ENCODE assay signal across 18 cellular contexts in genomic region chr15:91886878-91887277, GRCh38. TPM values are rescaled to one million over a fixed set of nuclear protein-coding genes. Genes with fewer than 3 reads are reported as not detected.
A peak's percentile ranks its signal among the peaks of the same experiment; 100 is the strongest.
DNase-seq lines count a peak whose midpoint lies in the region; ATAC-seq and TF ChIP-seq lines count a peak whose summit lies in the region.
"Had no signal": no experiment of that assay in that cellular context is flagged by ENCODE, and none has a peak within 500 bp of the region (broad histone marks: within the 10 kb centered on the region; RNA-seq: fewer than 3 reads in every experiment).

No MANE protein-coding gene starts in this region.

- H3K4me1 Mint-ChIP-seq in WTC11, result peaks cover 45% of the 10 kb centered on the region
- H3K4me1 Mint-ChIP-seq: B cell had no signal

- ATAC-seq in left ventricle myocardium superior, result no peak
- no peak for ATAC-seq in WTC11

- H3K27ac Mint-ChIP-seq in WTC11, result 0 out of 2 replicates have a peak overlapping the region, but pooled peaks have one; percentile 18
- H3K27ac Mint-ChIP-seq: B cell had no signal

- H3K36me3 Mint-ChIP-seq in WTC11, result no peaks in the 10 kb centered on the region

- intact Hi-C loops in left ventricle myocardium inferior (cut with micrococcal nuclease) (no loop called here), left ventricle myocardium superior (cut with micrococcal nuclease) (no loop called here), dorsolateral prefrontal cortex (cut with DNase I) (loop anchor here in 1 of 2 donors (5.0 kb wide), 1 partner anchor 35 kb away; the partner anchor contains the start of gene SLCO3A1)

- H3K4me1 ChIP-seq in left ventricle myocardium inferior, result peaks cover 91% of the 10 kb centered on the region
- H3K4me1 ChIP-seq: Peyer's patch had no signal

- DNase-seq in left ventricle myocardium inferior (no peak), left ventricle myocardium superior (no peak), WTC11 (ENCODE audit: low spot score) (no peak), dorsolateral prefrontal cortex (no peak), G401 (ENCODE audit: low spot score) (no peak), islet precursor cell (no peak)
- DNase-seq: CD8-positive, alpha-beta memory T cell; DND-41; GF-D8; IMR-90; Kasumi-1; NCI-H2081 treated with DMSO at 0.1 percent for 48 hours; NCI-H345; NCI-H69; Peyer's patch; SHP77 treated with DMSO at 0.1 percent for 48 hours had no signal

- H3K27me3 Mint-ChIP-seq in WTC11 (ENCODE audit: low read depth), result no peaks in the 10 kb centered on the region
- H3K27me3 Mint-ChIP-seq: B cell; CD8-positive, alpha-beta memory T cell had no signal

- in situ Hi-C loops in G401 (cut with HindIII; ENCODE audit: low sequenced_read_pairs), result no loop called here

- TF ChIP-seq CTCF in left ventricle myocardium inferior (IDR thresholded peaks at IDR 0.05; ENCODE audit: borderline replicate concordance), result no peak
- TF ChIP-seq CTCF in WTC11 (IDR thresholded peaks at IDR 0.05), result no peak
- TF ChIP-seq CTCF in dorsolateral prefrontal cortex (IDR thresholded peaks at IDR 0.05 in 54 of 56, conservative IDR thresholded peaks at IDR 0.05 in 2 of 56; ENCODE audit: low read depth in 1 of 56, partially characterized antibody in 56 of 56), result no peak

- no peak overlapping the region for H3K4me3 Mint-ChIP-seq in WTC11
- H3K4me3 Mint-ChIP-seq: B cell; CD8-positive, alpha-beta memory T cell had no signal

- no peaks in the 10 kb centered on the region for H3K36me3 ChIP-seq in left ventricle myocardium inferior
- H3K36me3 ChIP-seq: Peyer's patch had no signal

- no peaks in the 10 kb centered on the region for H3K27me3 ChIP-seq in left ventricle myocardium inferior (ENCODE audit: low read depth)
- H3K27me3 ChIP-seq in dorsolateral prefrontal cortex, result no peaks in the 10 kb centered on the region
- H3K27me3 ChIP-seq: Peyer's patch had no signal

- H3K4me3 ChIP-seq in left ventricle myocardium inferior (no peak overlapping the region), dorsolateral prefrontal cortex (peak overlapping the region in 14 of 59 donors; percentile 0 to 30 (median 9))
- H3K4me3 ChIP-seq: Peyer's patch had no signal

- H3K27ac ChIP-seq in left ventricle myocardium inferior (replicated peaks) (peak overlapping the region; percentile 71), dorsolateral prefrontal cortex (peak overlapping the region; percentile 33 to 99 (median 93)), temporal lobe (ENCODE audit: low read depth, low read length) (peak overlapping the region; percentile 97)
- H3K27ac ChIP-seq: Peyer's patch had no signal

- H3K9me3 Mint-ChIP-seq in WTC11, result no peaks in the 10 kb centered on the region
- H3K9me3 Mint-ChIP-seq: CD8-positive, alpha-beta memory T cell had no signal

- POLR2A ChIA-PET in WTC11 (lab: Charles Lee), result no interaction called here

- H3K9me3 ChIP-seq in left ventricle myocardium inferior (replicated peaks), result no peaks in the 10 kb centered on the region
- H3K9me3 ChIP-seq: Peyer's patch had no signal

- CTCF ChIA-PET in WTC11 (lab: Charles Lee), result interaction anchor here (0.8 to 3.5 kb wide), 6 partner anchors 31 to 192 kb away, joined by 3 to 14 read pairs (median 4); partner anchors contain the start of gene SLCO3A1

TF ChIP-seq in WTC11, 78 proteins besides CTCF, POLR2A, EP300 and RAD21:
- no peak for TF ChIP-seq HMGA2 (CRISPR knock-in tag; IDR thresholded peaks at IDR 0.05)
- no peak for TF ChIP-seq NFE2L1 (CRISPR knock-in tag; IDR thresholded peaks at IDR 0.05)
- TF ChIP-seq NR2C2 (CRISPR knock-in tag; IDR thresholded peaks at IDR 0.05), result no peak
- no peak for TF ChIP-seq JUN (CRISPR knock-in tag; IDR thresholded peaks at IDR 0.05)
- TF ChIP-seq ZNF512 (CRISPR knock-in tag; IDR thresholded peaks at IDR 0.05; ENCODE audit: borderline replicate concordance), result no peak
- TF ChIP-seq STAT6 (CRISPR knock-in tag; conservative IDR thresholded peaks at IDR 0.05; ENCODE audit: low read depth), result no peak
- TF ChIP-seq RORB (CRISPR knock-in tag; IDR thresholded peaks at IDR 0.05), result no peak
- TF ChIP-seq E2F4 (CRISPR knock-in tag; IDR thresholded peaks at IDR 0.05; ENCODE audit: borderline replicate concordance, low read depth), result no peak

RNA-seq across cellular contexts. Expression of gene SLCO3A1, which starts 33.4 kb away (rescaled TPM):
- total RNA-seq in left ventricle myocardium inferior (56.8 TPM), left ventricle myocardium superior (52.8 TPM), WTC11 (2021) (6.8 to 9.8 TPM (median 9.1 TPM) in 3 replicates), dorsolateral prefrontal cortex (100 to 1,000 TPM in 13 of 120 experiments, 10 to 100 TPM in 107; 36.6 to 170 (median 68.2) TPM), temporal lobe (9.3 TPM)
- total RNA-seq in G401 (2014; rRNA removed; shearing (Covaris generic)), result not detected in 2 replicates
